In the genomic region with DNA sequence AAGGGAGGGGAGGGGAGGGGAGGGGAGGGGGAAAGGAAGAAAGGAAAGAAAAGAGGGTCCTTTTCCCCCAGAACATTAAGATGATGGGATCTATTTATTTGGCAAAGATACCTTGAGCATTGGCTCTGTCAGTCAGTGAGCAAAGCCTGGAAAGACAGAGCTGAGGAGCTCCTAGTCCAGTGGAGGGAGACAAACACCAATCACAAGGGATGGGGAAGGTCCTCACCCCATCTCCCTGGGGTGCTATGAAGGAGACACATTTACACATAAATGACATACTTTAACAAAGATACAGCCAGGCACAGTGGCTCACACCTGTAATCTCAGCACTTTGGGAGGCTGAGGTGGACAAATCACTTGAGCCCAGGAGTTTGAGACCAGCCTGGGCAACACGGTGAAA, we compare ENCODE assay signal across 24 cellular contexts.
A peak's percentile ranks its signal among the peaks of the same experiment; 100 is the strongest.
DNase-seq lines count a peak whose midpoint lies in the region; ATAC-seq and TF ChIP-seq lines count a peak whose summit lies in the region.
"Had no signal": no experiment of that assay in that cellular context is flagged by ENCODE, and none has a peak within 500 bp of the region (broad histone marks: within the 10 kb centered on the region; RNA-seq: fewer than 3 reads in every experiment).

No MANE protein-coding gene starts in this region.

- TF ChIP-seq EP300 in SK-N-SH (IDR thresholded peaks at IDR 0.05; ENCODE audit: borderline replicate concordance in 1 of 2, low read depth in 1 of 2, low read length in 1 of 2), result no peak

- no peaks in the 10 kb centered on the region for H3F3A ChIP-seq in SK-N-SH (replicated peaks; ENCODE audit: insufficient read depth)
- H3F3A ChIP-seq in PC-3 (ENCODE audit: low read length, unreplicated experiment), result no peaks in the 10 kb centered on the region

- no peak overlapping the region for H3K4me2 ChIP-seq in SK-N-SH
- H3K4me2 ChIP-seq in PC-3 (ENCODE audit: low read length), result no peak overlapping the region
- H3K4me2 ChIP-seq: smooth muscle cell had no signal

- POLR2A ChIA-PET in SK-N-SH (lab: Yijun Ruan, JAX), result no interaction called here
- POLR2A ChIA-PET in PC-3 (lab: Charles Lee; ENCODE audit: unreplicated experiment), result no interaction called here

- CTCF ChIA-PET in SK-N-SH (lab: Yijun Ruan, JAX) (interaction anchor here (1.0 to 1.6 kb wide), 2 partner anchors 17 to 81 kb away, joined by 3 read pairs; no protein-coding TSS in a partner anchor), PC-3 (lab: Charles Lee) (no interaction called here)

- H3K4me1 ChIP-seq in SK-N-SH (ENCODE audit: control insufficient read depth in 1 of 2, insufficient read depth in 2 of 2, low read depth in 1 of 2, low read length in 1 of 2) (peaks cover 0 to 6% of the 10 kb centered on the region in 2 experiments; a peak in 1 of 4 replicates), PC-3 (ENCODE audit: insufficient read depth, low read length) (peaks cover 19% of the 10 kb centered on the region), BE2C (no peaks in the 10 kb centered on the region)
- H3K4me1 ChIP-seq: heart right ventricle had no signal

- TF ChIP-seq CTCF in SK-N-SH (IDR thresholded peaks at IDR 0.05) (no peak), PC-3 (conservative IDR thresholded peaks at IDR 0.05; ENCODE audit: low read depth, low read length) (0 out of 2 replicates have a peak, but pooled peaks have one; percentile 20), epithelial cell of esophagus (IDR thresholded peaks at IDR 0.05; ENCODE audit: insufficient read depth, low read depth, low read length, missing control alignments) (peak; percentile 30), omental fat pad (IDR thresholded peaks at IDR 0.05) (no peak), BE2C (IDR thresholded peaks at IDR 0.05; ENCODE audit: low read depth, low read length) (no peak)

- H3K79me2 ChIP-seq in SK-N-SH (ENCODE audit: insufficient read depth) (no peaks in the 10 kb centered on the region), PC-3 (ENCODE audit: low read length) (no peaks in the 10 kb centered on the region)

- H4K20me1 ChIP-seq in SK-N-SH (ENCODE audit: insufficient read depth) (no peaks in the 10 kb centered on the region), PC-3 (ENCODE audit: low read length) (no peaks in the 10 kb centered on the region)

- no TSS peak for BruUV-seq in PC-3 (replicated peaks; lab: Mats Ljungman, UMichigan)

- H3K4me3 ChIP-seq in SK-N-SH (ENCODE audit: low read depth in 2 of 2, low read length in 1 of 2) (no peak overlapping the region), PC-3 (ENCODE audit: low read length) (no peak overlapping the region), epithelial cell of esophagus (ENCODE audit: low read length) (no peak overlapping the region), BE2C (ENCODE audit: low read depth, low read length) (no peak overlapping the region)
- H3K4me3 ChIP-seq: BLaER1 treated with 17β-estradiol and CSF1 and Interleukin-3, amounts not matched to agents 10 nM and 100 nM; heart right ventricle; MG63; smooth muscle cell had no signal

- peak; percentile 30; the same call in 1 of the 2 replicates for TF ChIP-seq RAD21 in SK-N-SH (IDR thresholded peaks at IDR 0.05; ENCODE audit: low read length)

- H3K36me3 ChIP-seq in SK-N-SH (replicated peaks in 1 of 2; ENCODE audit: control insufficient read depth in 1 of 2, insufficient read depth in 2 of 2, low read length in 1 of 2) (no peaks in the 10 kb centered on the region), PC-3 (ENCODE audit: low read depth, low read length) (no peaks in the 10 kb centered on the region), BE2C (no peaks in the 10 kb centered on the region)
- H3K36me3 ChIP-seq: heart right ventricle, MG63 had no signal

- intact Hi-C loops in PC-3 (cut with micrococcal nuclease), result no loop called here

- 27% methylated on average over 1 of the region's 1 CpG for WGBS in SK-N-SH (ENCODE audit: low lambda C conversion rate)

- ATAC-seq in SK-N-SH treated with all-trans-retinoic acid at 6 μM for 48 hours (no peak), PC-3 (peak; percentile 70), omental fat pad (ENCODE audit: low FRiP score) (no peak), HG03175 (IDR thresholded peaks at IDR 0.05; ENCODE audit: unreplicated experiment) (no peak)
- ATAC-seq: activated CD8-positive, alpha-beta T cell treated with anti-CD3 and anti-CD28 coated beads for 36 hours; heart right ventricle; Right ventricle myocardium inferior; stimulated activated effector memory CD8-positive, alpha-beta T cell treated with anti-CD3 and anti-CD28 coated beads, Interleukin-12 subunit alpha, Interleukin-12 subunit beta, amount 100 ng/mL, for 72 hours had no signal

- no peak overlapping the region for H3K9ac ChIP-seq in SK-N-SH
- H3K9ac ChIP-seq in PC-3 (ENCODE audit: low read length), result no peak overlapping the region
- H3K9ac ChIP-seq: BLaER1 treated with 17β-estradiol and CSF1 and Interleukin-3, amounts not matched to agents 10 nM and 100 nM had no signal

- DNase-seq in SK-N-SH, result no peak
- no peak for DNase-seq in PC-3
- DNase-seq in epithelial cell of esophagus (ENCODE audit: low read depth), result no peak
- DNase-seq in omental fat pad (ENCODE audit: low spot score), result no peak
- no peak for DNase-seq in NCI-H446 treated with DMSO at 0.1 percent for 48 hours (lab: John Stamatoyannopoulos, UW)
- no peak for DNase-seq in BE2C
- DNase-seq: activated CD8-positive, alpha-beta T cell treated with anti-CD3 and anti-CD28 coated beads for 36 hours; activated naive CD8-positive, alpha-beta T cell treated with anti-CD3 and anti-CD28 coated beads for 36 hours; Calu3; heart right ventricle; MG63; naive B cell; NCI-H774; occipital lobe; OCI-M1; SW 1271; T1000 had no signal

- H3K9me3 ChIP-seq in SK-N-SH, result no peaks in the 10 kb centered on the region
- H3K9me3 ChIP-seq in PC-3 (ENCODE audit: low read length), result no peaks in the 10 kb centered on the region
- no peaks in the 10 kb centered on the region for H3K9me3 ChIP-seq in BE2C
- H3K9me3 ChIP-seq: BLaER1 treated with 17β-estradiol and CSF1 and Interleukin-3, amounts not matched to agents 10 nM and 100 nM; heart right ventricle; MG63 had no signal

- H3K9me2 ChIP-seq in SK-N-SH (no peaks in the 10 kb centered on the region), PC-3 (replicated peaks; ENCODE audit: low read length) (no peaks in the 10 kb centered on the region)

- H3K27me3 ChIP-seq in SK-N-SH (ENCODE audit: insufficient read depth) (no peaks in the 10 kb centered on the region), PC-3 (ENCODE audit: low read length) (no peaks in the 10 kb centered on the region), BE2C (no peaks in the 10 kb centered on the region)
- H3K27me3 ChIP-seq: BLaER1 treated with 17β-estradiol and CSF1 and Interleukin-3, amounts not matched to agents 10 nM and 100 nM; heart right ventricle; MG63 had no signal

- H3K27ac ChIP-seq in SK-N-SH (ENCODE audit: low read depth in 2 of 2, low read length in 1 of 2) (no peak overlapping the region), PC-3 (ENCODE audit: low read length) (no peak overlapping the region)
- H3K27ac ChIP-seq: BLaER1 treated with 17β-estradiol and CSF1 and Interleukin-3, amounts not matched to agents 10 nM and 100 nM; epithelial cell of prostate; heart right ventricle had no signal

- H2AFZ ChIP-seq in SK-N-SH (ENCODE audit: low read depth) (no peak overlapping the region), PC-3 (ENCODE audit: low read length) (no peak overlapping the region)

TF ChIP-seq in SK-N-SH, 30 proteins besides CTCF, POLR2A, EP300 and RAD21 (continues in another document):
- no peak for TF ChIP-seq SIN3A (IDR thresholded peaks at IDR 0.05; ENCODE audit: borderline replicate concordance, low read depth, low read length)
- TF ChIP-seq FOXJ3 (CRISPR knock-in tag; IDR thresholded peaks at IDR 0.05), result no peak
- TF ChIP-seq, protein P1, sequence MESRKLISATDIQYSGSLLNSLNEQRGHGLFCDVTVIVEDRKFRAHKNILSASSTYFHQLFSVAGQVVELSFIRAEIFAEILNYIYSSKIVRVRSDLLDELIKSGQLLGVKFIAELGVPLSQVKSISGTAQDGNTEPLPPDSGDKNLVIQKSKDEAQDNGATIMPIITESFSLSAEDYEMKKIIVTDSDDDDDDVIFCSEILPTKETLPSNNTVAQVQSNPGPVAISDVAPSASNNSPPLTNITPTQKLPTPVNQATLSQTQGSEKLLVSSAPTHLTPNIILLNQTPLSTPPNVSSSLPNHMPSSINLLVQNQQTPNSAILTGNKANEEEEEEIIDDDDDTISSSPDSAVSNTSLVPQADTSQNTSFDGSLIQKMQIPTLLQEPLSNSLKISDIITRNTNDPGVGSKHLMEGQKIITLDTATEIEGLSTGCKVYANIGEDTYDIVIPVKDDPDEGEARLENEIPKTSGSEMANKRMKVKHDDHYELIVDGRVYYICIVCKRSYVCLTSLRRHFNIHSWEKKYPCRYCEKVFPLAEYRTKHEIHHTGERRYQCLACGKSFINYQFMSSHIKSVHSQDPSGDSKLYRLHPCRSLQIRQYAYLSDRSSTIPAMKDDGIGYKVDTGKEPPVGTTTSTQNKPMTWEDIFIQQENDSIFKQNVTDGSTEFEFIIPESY (IDR thresholded peaks at IDR 0.05; ENCODE audit: borderline replicate concordance, low read depth), result no peak
- no peak for TF ChIP-seq RCOR1 (IDR thresholded peaks at IDR 0.05; ENCODE audit: low read length)
- no peak for TF ChIP-seq RFX5 (IDR thresholded peaks at IDR 0.05; ENCODE audit: low read length)

TF ChIP-seq in SK-N-SH treated with all-trans-retinoic acid at 6 μM for 48 hours, 23 proteins besides CTCF, POLR2A, EP300 and RAD21:
- TF ChIP-seq OSR1 (CRISPR knock-in tag; IDR thresholded peaks at IDR 0.05) (no peak), BACH2 (CRISPR knock-in tag; IDR thresholded peaks at IDR 0.05; ENCODE audit: borderline replicate concordance) (no peak), TCF4 (CRISPR knock-in tag; IDR thresholded peaks at IDR 0.05; ENCODE audit: borderline replicate concordance) (no peak), ZFP30 (CRISPR knock-in tag; IDR thresholded peaks at IDR 0.05) (no peak), ESRRG (CRISPR knock-in tag; IDR thresholded peaks at IDR 0.05) (no peak), ARNTL (CRISPR knock-in tag; IDR thresholded peaks at IDR 0.05; ENCODE audit: borderline replicate concordance, low read depth) (no peak), ZNF8 (CRISPR knock-in tag; IDR thresholded peaks at IDR 0.05) (no peak), TOX (CRISPR knock-in tag; IDR thresholded peaks at IDR 0.05; ENCODE audit: borderline replicate concordance) (no peak), ZNF565 (CRISPR knock-in tag; conservative IDR thresholded peaks at IDR 0.05; ENCODE audit: low read depth) (no peak), RARB (CRISPR knock-in tag; IDR thresholded peaks at IDR 0.05) (no peak)

Comparison
In these comparisons a context has a peak if more than half of its experiments do, and no peak if none do; other contexts are left out.
1. CTCF ChIP-seq: peak in PC-3 (single experiment) and epithelial cell of esophagus (single experiment); none in SK-N-SH (single experiment), omental fat pad (0 of 3) and BE2C (single experiment).